17 cellular contexts compared by ENCODE assay signal in genomic region chr12:34598851-34599529, GRCh38.
A peak's percentile ranks its signal among the peaks of the same experiment; 100 is the strongest.
DNase-seq lines count a peak whose midpoint lies in the region; ATAC-seq and TF ChIP-seq lines count a peak whose summit lies in the region.
"Had no signal": no experiment of that assay in that cellular context is flagged by ENCODE, and none has a peak within 500 bp of the region (broad histone marks: within the 10 kb centered on the region; RNA-seq: fewer than 3 reads in every experiment).

No MANE protein-coding gene starts in this region.

- WGBS in right cardiac atrium, result 61% methylated on average over 18 of the region's 18 CpGs
- WGBS in spleen, 5 donors, result 66 to 71% (median 69%) methylated on average over 18 of the region's 18 CpGs

- intact Hi-C loops in Right ventricle myocardium inferior (cut with DNase I) (no loop called here), right cardiac atrium (cut with DNase I) (no loop called here), spleen (cut with DNase I; ENCODE audit: low total_unique reads) (loop anchor here (10.0 kb wide), 1 partner anchor 46 kb away; no protein-coding TSS in a partner anchor)

- H3K27ac ChIP-seq in right cardiac atrium (ENCODE audit: low read length) (no peak overlapping the region), spleen (no peak overlapping the region)
- H3K27ac ChIP-seq: A549 had no signal

- DNase-seq in Right ventricle myocardium inferior (ENCODE audit: missing footprints) (peak; percentile 26), right cardiac atrium (no peak), iPS-NIHi7 (ENCODE audit: extremely low spot score) (peak; percentile 0), spleen (peak; percentile 27), DMS79 (lab: John Stamatoyannopoulos, UW) (no peak), HPDE6-E6E7 (ENCODE audit: extremely low spot score) (no peak)
- DNase-seq in activated CD4-positive, CD25-positive, alpha-beta regulatory T cell treated with anti-CD3 and anti-CD28 coated beads, Interleukin-2, amount 50 U/mL, for 72 hours, result no peak
- DNase-seq: DND-41, GDM1, GOT3, MG63, NCI-H1092 treated with DMSO at 0.1 percent for 48 hours, NCI-H1694, NCI-H748 treated with DMSO at 0.1 percent for 48 hours had no signal

- no peaks in the 10 kb centered on the region for H3K36me3 ChIP-seq in spleen
- H3K36me3 ChIP-seq: MG63 had no signal

- TF ChIP-seq CTCF in spleen (IDR thresholded peaks at IDR 0.05 in 8 of 11, conservative IDR thresholded peaks at IDR 0.05 in 3 of 11), result no peak

- H3K4me1 ChIP-seq in right cardiac atrium (ENCODE audit: control insufficient read depth, insufficient read depth, low read length), result no peaks in the 10 kb centered on the region
- H3K4me1 ChIP-seq in spleen, result no peaks in the 10 kb centered on the region
- H3K4me1 ChIP-seq: A549 had no signal

- H3K9me3 ChIP-seq in right cardiac atrium (ENCODE audit: control insufficient read depth, low read length) (no peaks in the 10 kb centered on the region), spleen (peaks cover 0 to 100% (median 100%) of the 10 kb centered on the region in 8 donors)

- H3K4me3 ChIP-seq in right cardiac atrium (ENCODE audit: low read length), result no peak overlapping the region
- H3K4me3 ChIP-seq in spleen, result no peak overlapping the region
- H3K4me3 ChIP-seq: A549, MG63 had no signal

- TF ChIP-seq POLR2A in spleen (IDR thresholded peaks at IDR 0.05), result no peak

- H3K27me3 ChIP-seq in right cardiac atrium (ENCODE audit: control insufficient read depth, insufficient read depth) (no peaks in the 10 kb centered on the region), spleen (replicated peaks in 1 of 7) (no peaks in the 10 kb centered on the region)
- H3K27me3 ChIP-seq: MG63 had no signal

- no peak for ATAC-seq in Right ventricle myocardium inferior
- ATAC-seq in right cardiac atrium, result no peak
- no peak for ATAC-seq in HG02885 (IDR thresholded peaks at IDR 0.05; ENCODE audit: poor library complexity, unreplicated experiment)
- ATAC-seq: A549, Panc1 had no signal

Comparison
In these comparisons a context has a peak if more than half of its experiments do, and no peak if none do; other contexts are left out.
1. DNase-seq: peak in Right ventricle myocardium inferior (single experiment), iPS-NIHi7 (single experiment) and spleen (single experiment); none in right cardiac atrium (0 of 3), DMS79 (single experiment), activated CD4-positive, CD25-positive, alpha-beta regulatory T cell treated with anti-CD3 and anti-CD28 coated beads, Interleukin-2, amount 50 U/mL, for 72 hours (single experiment) and HPDE6-E6E7 (single experiment).